Comparison of ENCODE assay signal across 8 cellular contexts in the genomic region with DNA sequence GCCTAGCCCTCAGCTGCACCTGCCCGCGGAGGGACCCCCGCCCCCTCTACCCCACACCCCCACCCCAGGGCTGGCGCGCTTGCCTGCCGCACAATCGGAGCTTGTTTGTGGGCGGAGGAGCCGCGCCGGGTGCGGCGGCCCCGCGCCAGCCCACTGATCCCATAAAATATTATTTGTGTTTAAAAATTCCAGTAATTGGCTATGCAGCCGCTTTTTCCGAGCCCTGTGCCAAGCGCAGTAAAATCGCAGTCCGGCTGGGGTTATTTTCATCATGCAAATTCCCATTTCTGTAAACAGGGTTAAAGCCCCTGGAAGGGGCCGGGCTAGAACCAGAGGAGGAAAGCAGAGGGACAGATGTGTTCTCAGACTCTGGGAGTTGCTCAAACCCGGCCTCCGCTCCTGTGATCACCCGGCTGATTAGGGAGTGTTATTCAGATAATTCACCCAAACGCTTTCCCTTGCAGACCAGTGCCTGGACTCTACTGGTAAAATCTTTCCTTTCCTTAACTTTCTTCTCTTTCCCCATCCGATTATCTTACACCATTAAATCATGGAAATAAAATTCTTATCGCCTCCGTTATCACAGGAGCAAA.
A peak's percentile ranks its signal among the peaks of the same experiment; 100 is the strongest.
DNase-seq lines count a peak whose midpoint lies in the region; ATAC-seq, FAIRE-seq and TF ChIP-seq lines count a peak whose summit lies in the region.

No MANE protein-coding gene starts in this region.

- H3K23me2 ChIP-seq in H1 (ENCODE audit: low read depth, low read length) = peaks cover 23% of the 10 kb centered on the region; the same call in 1 of the 2 replicates

- TF ChIP-seq POLR2A in H1 (IDR thresholded peaks at IDR 0.05; ENCODE audit: control extremely low read depth in 1 of 2, low read depth in 2 of 2, low read length in 2 of 2) = no peak

- H2BK120ac ChIP-seq in H1 (replicated peaks; ENCODE audit: low read depth, low read length) = no peak overlapping the region

- peaks cover 15% of the 10 kb centered on the region for H3K4me1 Mint-ChIP-seq in neural crest cell

- H3K18ac ChIP-seq in H1 (ENCODE audit: extremely low read depth, low read length) = peak overlapping the region; percentile 85

- no peak overlapping the region for H4K91ac ChIP-seq in H1 (replicated peaks; ENCODE audit: insufficient read length, low read length)

- H3K9me3 Mint-ChIP-seq in neural crest cell = no peaks in the 10 kb centered on the region

- H3K4me3 Mint-ChIP-seq in neural crest cell = peak overlapping the region; percentile 77

- H4K20me1 ChIP-seq in H1 (replicated peaks in 1 of 2; ENCODE audit: control insufficient read depth in 1 of 2, insufficient read depth in 2 of 2, low read length in 2 of 2) = peaks cover 0 to 2% of the 10 kb centered on the region in 2 experiments

- no peaks in the 10 kb centered on the region for H3K79me2 ChIP-seq in H1 (ENCODE audit: control insufficient read depth in 1 of 2, insufficient read depth in 2 of 2, low read length in 2 of 2)

- TF ChIP-seq RAD21 in H1 (IDR thresholded peaks at IDR 0.05 in 1 of 2, conservative IDR thresholded peaks at IDR 0.05 in 1 of 2; ENCODE audit: low read depth in 2 of 2, low read length in 2 of 2) = no peak

- TF ChIP-seq CTCF in BJ (IDR thresholded peaks at IDR 0.05; ENCODE audit: insufficient read depth, low read depth, low read length) = no peak
- TF ChIP-seq CTCF in H1 (IDR thresholded peaks at IDR 0.05; ENCODE audit: control extremely low read depth in 1 of 3, insufficient read depth in 1 of 3, low read depth in 1 of 3, low read length in 3 of 3) = no peak
- TF ChIP-seq CTCF in neural crest cell (conservative IDR thresholded peaks at IDR 0.05) = no peak
- no peak for TF ChIP-seq CTCF in omental fat pad (IDR thresholded peaks at IDR 0.05)

- H3K27ac Mint-ChIP-seq in neural crest cell (ENCODE audit: unreplicated experiment) = no peak overlapping the region

- no peak overlapping the region for H3K23ac ChIP-seq in H1 (ENCODE audit: insufficient read length)

- CTCF ChIA-PET in BJ (lab: Yijun Ruan, JAX) (interaction anchor here (1.3 to 3.0 kb wide), 5 partner anchors 14 to 163 kb away, joined by 3 to 8 read pairs (median 3); no protein-coding TSS in a partner anchor), H1 (lab: Charles Lee; ENCODE audit: partially characterized antibody) (interaction anchor here (0.8 to 18.6 kb wide), 9 partner anchors 15 to 476 kb away, joined by 3 to 361 read pairs (median 4); no protein-coding TSS in a partner anchor)

- H3K4ac ChIP-seq in H1 (replicated peaks; ENCODE audit: insufficient read length, low read depth, low read length) = no peak overlapping the region

- DNase-seq in BJ (ENCODE audit: low read depth) (peak; percentile 18), MG63 (peak; percentile 67), H1 (ENCODE audit: low read depth in 1 of 2, low spot score in 2 of 2) (no peak), neural crest cell (ENCODE audit: low read depth, low spot score) (no peak), omental fat pad (ENCODE audit: low spot score) (no peak)
- no peak for DNase-seq in activated CD8-positive, alpha-beta memory T cell treated with anti-CD3 and anti-CD28 coated beads for 24 hours

- no peak for FAIRE-seq in H1 (lab: Jason Lieb, UNC)

- no peak overlapping the region for H3K27ac ChIP-seq in H1 (ENCODE audit: low read depth, low read length)

- peaks cover 39% of the 10 kb centered on the region for H3K27me3 Mint-ChIP-seq in neural crest cell (ENCODE audit: low read depth)

- WGBS in H1 (ENCODE audit: extremely low coverage in 1 of 2, insufficient coverage in 1 of 2, insufficient read length in 1 of 2, insufficient replicate concordance in 2 of 2, low coverage in 1 of 2, low lambda C conversion rate in 2 of 2, missing lambda C conversion rate in 1 of 2), 2 experiments = 9% methylated on average over 22 of the region's 28 CpGs; no CpG with 5 or more reads in 1 of the 2 experiments

- peaks cover 3 to 38% (median 15%) of the 10 kb centered on the region in 4 experiments for H3K4me1 ChIP-seq in H1 (replicated peaks in 1 of 4; ENCODE audit: control insufficient read depth in 3 of 4, insufficient read depth in 4 of 4, low read length in 3 of 4)

- no peak overlapping the region for H3K9ac ChIP-seq in H1 (replicated peaks in 1 of 4; ENCODE audit: extremely low read depth in 1 of 4, low read depth in 3 of 4, low read length in 3 of 4)

- H3K14ac ChIP-seq in H1 (ENCODE audit: insufficient read length) = no peak overlapping the region

- no peak overlapping the region for H4K5ac ChIP-seq in H1 (ENCODE audit: insufficient read length, low read depth, low read length)

- H2BK20ac ChIP-seq in H1 (ENCODE audit: low read length) = no peak overlapping the region

- no peak overlapping the region for H4K8ac ChIP-seq in H1 (ENCODE audit: extremely low read depth, insufficient read depth, low read length)

- H2AK5ac ChIP-seq in H1 (ENCODE audit: low read depth, low read length) = no peak overlapping the region

- H3K4me3 ChIP-seq in BJ (ENCODE audit: low read depth, low read length) (peak overlapping the region; percentile 32), MG63 (no peak overlapping the region), H1 (ENCODE audit: extremely low read depth in 1 of 4, insufficient read depth in 2 of 4, low read depth in 3 of 4, low read length in 4 of 4) (peak overlapping the region; percentile 40 to 63 (median 40))

- H3K36me3 Mint-ChIP-seq in neural crest cell (ENCODE audit: low read depth) = no peaks in the 10 kb centered on the region

- peak overlapping the region; percentile 87; the same call in 1 of the 2 replicates for H2BK12ac ChIP-seq in H1 (ENCODE audit: low read depth, low read length)

- ATAC-seq in omental fat pad (ENCODE audit: low FRiP score) (no peak), HG02973 (IDR thresholded peaks at IDR 0.05; ENCODE audit: unreplicated experiment) (no peak), HG03460 (IDR thresholded peaks at IDR 0.05; ENCODE audit: unreplicated experiment) (no peak)

- H3K4me2 ChIP-seq in H1 (ENCODE audit: insufficient read depth in 1 of 2, low read depth in 2 of 2, low read length in 2 of 2) = peak overlapping the region; percentile 77 to 86

- TF ChIP-seq EP300 in H1 (IDR thresholded peaks at IDR 0.05; ENCODE audit: borderline replicate concordance in 1 of 2, low read depth in 2 of 2, low read length in 2 of 2) = no peak

- H2AFZ ChIP-seq in H1 (ENCODE audit: low read length) = no peak overlapping the region

- POLR2A ChIA-PET in BJ (lab: Charles Lee) (no interaction called here), H1 (lab: Charles Lee; ENCODE audit: partially characterized antibody) (interaction anchor here (0.9 to 1.2 kb wide), 2 partner anchors 151 to 172 kb away, joined by 3 to 6 read pairs; no protein-coding TSS in a partner anchor)

- 0 out of 2 replicates have a peak overlapping the region, but pooled peaks have one; percentile 44 for H2BK5ac ChIP-seq in H1 (ENCODE audit: low read depth, low read length)

- no peak overlapping the region; the same call in 1 of the 2 replicates for H2BK15ac ChIP-seq in H1 (ENCODE audit: low read length)

- H3K9me3 ChIP-seq in MG63 = no peaks in the 10 kb centered on the region
- no peaks in the 10 kb centered on the region for H3K9me3 ChIP-seq in H1 (ENCODE audit: insufficient read depth in 2 of 2, low read depth in 1 of 2, low read length in 1 of 2)

- no peaks in the 10 kb centered on the region for H3K79me1 ChIP-seq in H1 (ENCODE audit: low read depth, low read length)

- no peaks in the 10 kb centered on the region for H3K36me3 ChIP-seq in BJ (ENCODE audit: control insufficient read depth, insufficient read depth, low read length)
- no peaks in the 10 kb centered on the region for H3K36me3 ChIP-seq in MG63
- no peaks in the 10 kb centered on the region for H3K36me3 ChIP-seq in H1 (ENCODE audit: control insufficient read depth in 2 of 4, insufficient read depth in 4 of 4, low read length in 3 of 4)

- H3K27me3 ChIP-seq in BJ (ENCODE audit: control insufficient read depth, insufficient read depth, low read length) (peaks cover 14% of the 10 kb centered on the region), MG63 (no peaks in the 10 kb centered on the region), H1 (replicated peaks in 1 of 4; ENCODE audit: control insufficient read depth in 3 of 4, extremely low read depth in 1 of 4, insufficient read depth in 3 of 4, low read length in 3 of 4) (peaks cover 21 to 63% (median 53%) of the 10 kb centered on the region in 4 experiments)

- H3K56ac ChIP-seq in H1 (replicated peaks; ENCODE audit: insufficient read length, low read depth, low read length) = no peak overlapping the region

TF ChIP-seq in H1, 55 proteins besides CTCF, POLR2A, EP300 and RAD21:
- TF ChIP-seq CHD2 (IDR thresholded peaks at IDR 0.05; ENCODE audit: low read length) = no peak
- no peak for TF ChIP-seq POU5F1 (IDR thresholded peaks at IDR 0.05; ENCODE audit: low read depth, low read length)
- TF ChIP-seq EGR1 (IDR thresholded peaks at IDR 0.05; ENCODE audit: borderline replicate concordance, low read depth, low read length) = no peak
- TF ChIP-seq CTBP2 (IDR thresholded peaks at IDR 0.05; ENCODE audit: borderline replicate concordance, insufficient read depth, insufficient read length, low read length) = no peak
- peak; percentile 19; the same call in 1 of the 2 replicates for TF ChIP-seq SUZ12 (IDR thresholded peaks at IDR 0.05; ENCODE audit: low read length)
- no peak for TF ChIP-seq KDM1A (IDR thresholded peaks at IDR 0.05; ENCODE audit: borderline replicate concordance, low read length)
- no peak for TF ChIP-seq TCF12 (IDR thresholded peaks at IDR 0.05; ENCODE audit: low read depth, low read length)
- no peak for TF ChIP-seq NRF1 (IDR thresholded peaks at IDR 0.05; ENCODE audit: low read depth, low read length)
- no peak for TF ChIP-seq JUN (IDR thresholded peaks at IDR 0.05; ENCODE audit: low read depth, low read length)
- TF ChIP-seq BCL11A (IDR thresholded peaks at IDR 0.05; ENCODE audit: low read depth in 2 of 2, low read length in 2 of 2) = no peak
- no peak for TF ChIP-seq SIN3A (conservative IDR thresholded peaks at IDR 0.05 in 1 of 2, IDR thresholded peaks at IDR 0.05 in 1 of 2; ENCODE audit: low read depth in 1 of 2, low read length in 2 of 2)
- TF ChIP-seq KDM4A (IDR thresholded peaks at IDR 0.05; ENCODE audit: low read depth, low read length, severe bottlenecking) = no peak
- peak; percentile 26 for TF ChIP-seq RNF2 (IDR thresholded peaks at IDR 0.05; ENCODE audit: borderline replicate concordance, low read depth, low read length, missing control alignments, poor library complexity, severe bottlenecking)
- no peak for TF ChIP-seq TAF7 (optimal IDR thresholded peaks at IDR 0.05; ENCODE audit: borderline replicate concordance, low read depth, low read length)
- no peak for TF ChIP-seq CEBPB (IDR thresholded peaks at IDR 0.05; ENCODE audit: low read depth, low read length)
TF ChIP-seq in H1: peak in this region for 2.

Comparison
In these comparisons a context has a peak if more than half of its experiments do, and no peak if none do; other contexts are left out.
1. DNase-seq: peak in BJ (single experiment) and MG63 (single experiment); none in H1 (0 of 2), neural crest cell (single experiment), omental fat pad (single experiment) and activated CD8-positive, alpha-beta memory T cell treated with anti-CD3 and anti-CD28 coated beads for 24 hours (single experiment).